ENCODE assay signal across 8 cellular contexts in genomic region chr12:93742086-93742934, GRCh38.
DNase-seq lines count a peak whose midpoint lies in the region; FAIRE-seq and TF ChIP-seq lines count a peak whose summit lies in the region.

No MANE protein-coding gene starts in this region.

- peaks cover 0 to 49% of the 10 kb centered on the region in 2 donors for H3K4me1 ChIP-seq in right atrium auricular region

- H3K27me3 ChIP-seq in right atrium auricular region, result no peaks in the 10 kb centered on the region

- H3K4me3 Mint-ChIP-seq in progenitor cell of endocrine pancreas (ENCODE audit: low read depth), result peak overlapping the region; percentile 76

- H3K9me3 ChIP-seq in right atrium auricular region, result no peaks in the 10 kb centered on the region

- no peak for TF ChIP-seq POLR2A in H54 (IDR thresholded peaks at IDR 0.05; ENCODE audit: low read depth, low read length)

- H3K27me3 Mint-ChIP-seq in progenitor cell of endocrine pancreas, result no peaks in the 10 kb centered on the region

- no peaks in the 10 kb centered on the region for H3K36me3 ChIP-seq in right atrium auricular region

- no peaks in the 10 kb centered on the region for H3K36me3 Mint-ChIP-seq in progenitor cell of endocrine pancreas (ENCODE audit: insufficient read depth)

- DNase-seq in EL (peak; percentile 81), H54 (ENCODE audit: insufficient read length, low spot score) (peak; percentile 44), LNCaP clone FGC (ENCODE audit: low read depth) (peak; percentile 93), T-helper 1 cell (peak; percentile 13 to 78 (median 21)), right atrium auricular region (ENCODE audit: low spot score) (no peak), progenitor cell of endocrine pancreas (ENCODE audit: low spot score, unreplicated experiment) (peak; percentile 37), urothelium cell line (ENCODE audit: low spot score) (peak; percentile 70)

- H3K27ac ChIP-seq in angular gyrus (ENCODE audit: low read depth, low read length) (peak overlapping the region; percentile 59), right atrium auricular region (peak overlapping the region; percentile 82 to 87)

- peak overlapping the region; percentile 95 for H3K27ac Mint-ChIP-seq in progenitor cell of endocrine pancreas

- peaks cover 7% of the 10 kb centered on the region for H3K4me1 Mint-ChIP-seq in progenitor cell of endocrine pancreas (ENCODE audit: low read depth)

- H3K4me3 ChIP-seq in LNCaP clone FGC (ENCODE audit: low read depth, low read length) (peak overlapping the region; percentile 59), right atrium auricular region (peak overlapping the region; percentile 47 to 60)

- FAIRE-seq in H54 (lab: Jason Lieb, UNC) (peak; percentile 88), urothelium cell line (lab: Jason Lieb, UNC) (no peak)

- H3K9me3 Mint-ChIP-seq in progenitor cell of endocrine pancreas (ENCODE audit: low read depth), result no peaks in the 10 kb centered on the region

- TF ChIP-seq CTCF in LNCaP clone FGC (IDR thresholded peaks at IDR 0.05; ENCODE audit: control insufficient read depth, extremely low read depth, insufficient read depth) (peak; percentile 30), right atrium auricular region (IDR thresholded peaks at IDR 0.05) (peak; percentile 49 to 53), progenitor cell of endocrine pancreas (IDR thresholded peaks at IDR 0.05; ENCODE audit: unreplicated experiment) (peak; percentile 32)
